Comparison of ENCODE assay signal across 8 cellular contexts in genomic region chr11:129280027-129280811, GRCh38.
DNase-seq lines count a peak whose midpoint lies in the region; ATAC-seq and TF ChIP-seq lines count a peak whose summit lies in the region.

No MANE protein-coding gene starts in this region.

- peaks cover 8% of the 10 kb centered on the region for H3K27me3 ChIP-seq in H7 (ENCODE audit: control insufficient read depth, insufficient read depth, low read length)
- peaks cover 7% of the 10 kb centered on the region; the same call in 1 of the 2 replicates for H3K27me3 ChIP-seq in OCI-LY1 (ENCODE audit: insufficient read depth, low read length)
- H3K27me3 ChIP-seq in mesendoderm (ENCODE audit: insufficient read depth, low read length, poor library complexity): no peaks in the 10 kb centered on the region
- H3K27me3 ChIP-seq in thymus (ENCODE audit: control insufficient read depth, insufficient read depth): no peaks in the 10 kb centered on the region

- peak overlapping the region; percentile 82 to 88 (median 87) for H3K4me3 Mint-ChIP-seq in brain

- no peak overlapping the region for H4K5ac ChIP-seq in mesendoderm (ENCODE audit: low read length)

- no CpG with 5 or more reads among the region's 16 CpGs for WGBS in mesendoderm (ENCODE audit: extremely low coverage, insufficient coverage, low lambda C conversion rate)
- 12% methylated on average over 16 of the region's 16 CpGs for WGBS in thymus

- H3K36me3 ChIP-seq in H7 (replicated peaks; ENCODE audit: control insufficient read depth, insufficient read depth, low read length) (no peaks in the 10 kb centered on the region), OCI-LY1 (ENCODE audit: insufficient read depth, low read length) (no peaks in the 10 kb centered on the region), mesendoderm (ENCODE audit: control insufficient read depth, insufficient read depth, low read length) (no peaks in the 10 kb centered on the region), thymus (ENCODE audit: control insufficient read depth, insufficient read depth) (no peaks in the 10 kb centered on the region)

- H3F3A ChIP-seq in OCI-LY1 (ENCODE audit: insufficient read depth, low read length): no peaks in the 10 kb centered on the region

- H3K23ac ChIP-seq in mesendoderm (ENCODE audit: low read length): peak overlapping the region; percentile 71

- H3K79me2 ChIP-seq in OCI-LY1 (ENCODE audit: insufficient read depth, low read length) (no peaks in the 10 kb centered on the region), mesendoderm (ENCODE audit: control insufficient read depth, insufficient read depth, low read length) (peaks cover 16% of the 10 kb centered on the region)

- peak overlapping the region; percentile 25 for H3K4ac ChIP-seq in mesendoderm (ENCODE audit: low read depth, low read length)

- no peaks in the 10 kb centered on the region for H3K36me3 Mint-ChIP-seq in brain

- no peak for TF ChIP-seq CTCF in OCI-LY1 (IDR thresholded peaks at IDR 0.05; ENCODE audit: low read length)
- no peak for TF ChIP-seq CTCF in brain (conservative IDR thresholded peaks at IDR 0.05)

- H3K9me3 ChIP-seq in OCI-LY1 (ENCODE audit: low read length): no peaks in the 10 kb centered on the region
- H3K9me3 ChIP-seq in thymus (ENCODE audit: control insufficient read depth): no peaks in the 10 kb centered on the region

- no peak overlapping the region for H4K8ac ChIP-seq in mesendoderm (ENCODE audit: low read depth, low read length)

- H3K4me3 ChIP-seq in H7 (ENCODE audit: insufficient read depth, low read depth, low read length) (peak overlapping the region; percentile 68), OCI-LY1 (ENCODE audit: low read depth, low read length, poor library complexity, severe bottlenecking) (peak overlapping the region; percentile 54), mesendoderm (ENCODE audit: low read length) (peak overlapping the region; percentile 51), thymus (ENCODE audit: low read length) (peak overlapping the region; percentile 85)

- ATAC-seq in GM19351 (IDR thresholded peaks at IDR 0.05; ENCODE audit: unreplicated experiment): no peak
- ATAC-seq in GM19324 (IDR thresholded peaks at IDR 0.05; ENCODE audit: low FRiP score, unreplicated experiment): no peak

- DNase-seq in H7 (no peak), mesendoderm (no peak), NCI-H1048 (lab: John Stamatoyannopoulos, UW) (no peak)

- no peak overlapping the region for H2BK120ac ChIP-seq in mesendoderm (ENCODE audit: low read depth, low read length)

- peaks cover 3% of the 10 kb centered on the region for H3K79me1 ChIP-seq in mesendoderm (ENCODE audit: low read length)

- peaks cover 9% of the 10 kb centered on the region for H3K27me3 Mint-ChIP-seq in brain

- H3K27ac Mint-ChIP-seq in brain: peak overlapping the region; percentile 16 to 93 (median 68)

- peak overlapping the region; percentile 64 for H3K4me2 ChIP-seq in OCI-LY1 (ENCODE audit: low read length)
- peak overlapping the region; percentile 80 for H3K4me2 ChIP-seq in mesendoderm (ENCODE audit: low read length)

- H3K4me1 ChIP-seq in OCI-LY1 (ENCODE audit: insufficient read depth, low read length, severe bottlenecking) (no peaks in the 10 kb centered on the region), mesendoderm (ENCODE audit: control insufficient read depth, low read depth, low read length) (peaks cover 4% of the 10 kb centered on the region), thymus (ENCODE audit: control insufficient read depth, insufficient read depth, low read length) (peaks cover 18% of the 10 kb centered on the region)

- H3K18ac ChIP-seq in mesendoderm (ENCODE audit: low read length): peak overlapping the region; percentile 20

- no peaks in the 10 kb centered on the region for H3K9me3 Mint-ChIP-seq in brain

- H2BK15ac ChIP-seq in mesendoderm (replicated peaks; ENCODE audit: low read depth): no peak overlapping the region

- H3K9ac ChIP-seq in OCI-LY1 (ENCODE audit: low read length) (no peak overlapping the region), mesendoderm (ENCODE audit: low read length) (peak overlapping the region; percentile 72)

- no peaks in the 10 kb centered on the region for H4K20me1 ChIP-seq in OCI-LY1 (ENCODE audit: insufficient read depth, low read length)

- no peak overlapping the region for H2AFZ ChIP-seq in OCI-LY1 (ENCODE audit: low read length)

- H3K56ac ChIP-seq in mesendoderm (ENCODE audit: low read length): peak overlapping the region; percentile 95

- H3K27ac ChIP-seq in OCI-LY1 (ENCODE audit: low read depth, low read length, poor library complexity, severe bottlenecking): no peak overlapping the region
- H3K27ac ChIP-seq in mesendoderm (ENCODE audit: low read depth, low read length): no peak overlapping the region
- peak overlapping the region; percentile 79 for H3K27ac ChIP-seq in thymus (ENCODE audit: low read depth)

- H3K9me2 ChIP-seq in OCI-LY1 (ENCODE audit: low read depth, low read length): no peaks in the 10 kb centered on the region

- H2AK5ac ChIP-seq in mesendoderm (ENCODE audit: low read length): no peak overlapping the region

- peaks cover 69% of the 10 kb centered on the region for H3K4me1 Mint-ChIP-seq in brain

- H2BK5ac ChIP-seq in mesendoderm (ENCODE audit: low read length): no peak overlapping the region
